8 cellular contexts compared by ENCODE assay signal in the genomic region with DNA sequence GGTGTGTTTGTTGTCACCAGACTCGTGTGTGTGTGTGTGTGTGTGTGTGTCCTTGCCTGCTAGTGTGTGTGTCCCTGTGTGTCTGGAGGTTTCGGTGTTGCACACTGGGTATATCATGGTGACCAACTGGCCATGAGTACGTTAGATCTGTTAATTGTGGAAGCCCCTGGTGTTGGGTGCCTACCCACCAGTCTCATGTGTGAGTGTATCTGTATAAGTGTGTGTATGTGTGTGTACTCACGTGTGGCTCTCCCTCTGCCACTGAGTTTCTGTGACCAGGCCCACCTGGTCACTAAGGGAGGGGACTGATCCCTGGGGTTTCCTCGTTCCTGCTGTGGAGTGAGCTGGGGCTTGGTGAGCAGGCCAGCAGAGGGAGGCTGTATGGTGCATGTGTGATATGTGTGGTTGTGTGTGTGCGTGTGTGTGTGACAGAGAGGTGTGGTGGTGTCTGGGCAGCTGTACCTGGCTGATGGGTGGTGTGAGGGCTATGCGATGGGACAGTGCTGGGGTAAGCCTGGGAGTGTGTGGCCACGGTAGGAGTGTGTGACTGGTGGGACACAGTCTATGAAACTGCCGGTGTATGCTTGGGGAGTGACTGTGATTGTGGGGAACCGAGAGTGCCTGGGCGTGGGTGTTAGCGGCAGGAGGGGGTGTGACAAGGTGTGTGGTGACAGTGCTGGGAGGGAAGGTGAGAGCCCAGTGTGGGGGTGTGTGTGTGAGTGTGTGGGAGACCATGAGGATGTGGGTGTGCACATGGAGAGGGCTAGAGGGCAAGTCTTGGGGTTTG. TPM values are rescaled to one million over a fixed set of nuclear protein-coding genes. Genes with fewer than 3 reads are reported as not detected.
DNase-seq lines count a peak whose midpoint lies in the region; ATAC-seq, FAIRE-seq and TF ChIP-seq lines count a peak whose summit lies in the region.

No MANE protein-coding gene starts in this region.

- no peak for TF ChIP-seq POLR2A in endothelial cell of umbilical vein (IDR thresholded peaks at IDR 0.05; ENCODE audit: low read depth, low read length)

- H3K27me3 Mint-ChIP-seq in CD4-positive, alpha-beta memory T cell: peaks cover 0 to 3% of the 10 kb centered on the region in 2 donors

- intact Hi-C loops in CD4-positive, alpha-beta memory T cell (cut with micrococcal nuclease): loop anchor here (1.0 to 5.0 kb wide), 3 partner anchors 33 to 94 kb away; a partner anchor contains a TSS
- intact Hi-C loops in endothelial cell of umbilical vein (cut with micrococcal nuclease): no loop called here

- CTCF ChIA-PET in CD4-positive, alpha-beta memory T cell (lab: Charles Lee; ENCODE audit: partially characterized antibody): interaction anchor here (1.2 kb wide), 1 partner anchor 48 kb away, joined by 3 read pairs; no protein-coding TSS in a partner anchor
- CTCF ChIA-PET in endothelial cell of umbilical vein (lab: Charles Lee): interaction anchor here (1.0 kb wide), 1 partner anchor 36 kb away, joined by 3 read pairs; no protein-coding TSS in a partner anchor

- H4K20me1 ChIP-seq in endothelial cell of umbilical vein (replicated peaks; ENCODE audit: control insufficient read depth, extremely low read depth, insufficient read depth, low read length): no peaks in the 10 kb centered on the region

- no peak for TF ChIP-seq CTCF in endothelial cell of umbilical vein (IDR thresholded peaks at IDR 0.05; ENCODE audit: extremely low read depth in 1 of 2, insufficient read depth in 1 of 2, low read depth in 1 of 2, low read length in 2 of 2)

- peak overlapping the region; percentile 86 to 94 (median 90) for H3K4me3 Mint-ChIP-seq in CD4-positive, alpha-beta memory T cell

- H3K9me3 ChIP-seq in CD4-positive, alpha-beta memory T cell (ENCODE audit: control insufficient read depth in 1 of 2, low read length in 2 of 2): no peaks in the 10 kb centered on the region
- H3K9me3 ChIP-seq in endothelial cell of umbilical vein (replicated peaks; ENCODE audit: control insufficient read depth, insufficient read depth, low read length): no peaks in the 10 kb centered on the region

- TSS peak; percentile 35 for BruUV-seq in endothelial cell of umbilical vein (replicated peaks; lab: Mats Ljungman, UMichigan)

- peak overlapping the region; percentile 23 for H3K4me2 ChIP-seq in endothelial cell of umbilical vein (ENCODE audit: insufficient read depth, low read length)

- peak overlapping the region; percentile 72 for H3K27ac ChIP-seq in CD4-positive, alpha-beta memory T cell (ENCODE audit: low read depth, low read length)
- no peak overlapping the region for H3K27ac ChIP-seq in endothelial cell of umbilical vein (ENCODE audit: insufficient read depth, low read depth, low read length)

- no peaks in the 10 kb centered on the region for H3K9me1 ChIP-seq in endothelial cell of umbilical vein (replicated peaks; ENCODE audit: control insufficient read depth, extremely low read depth, insufficient read depth, low read length)

- no peak for FAIRE-seq in endothelial cell of umbilical vein (lab: Jason Lieb, UNC)

- no peaks in the 10 kb centered on the region for H3K27me3 ChIP-seq in CD4-positive, alpha-beta memory T cell (ENCODE audit: insufficient read depth, low read length)
- H3K27me3 ChIP-seq in endothelial cell of umbilical vein (ENCODE audit: control insufficient read depth in 2 of 2, insufficient read depth in 2 of 2, low read length in 2 of 2): no peaks in the 10 kb centered on the region

- DNase-seq in CD4-positive, alpha-beta memory T cell: peak; percentile 53 to 80 (median 58)
- DNase-seq in activated CD4-positive, alpha-beta T cell treated with anti-CD3 and anti-CD28 coated beads, Interleukin-2, amount 50 U/mL, for 4 hours: peak; percentile 60 to 69
- no peak for DNase-seq in endothelial cell of umbilical vein (ENCODE audit: low read depth, low spot score)
- no peak for DNase-seq in skeletal muscle cell (ENCODE audit: low read depth)
- DNase-seq in SHP77 treated with DMSO at 0.1 percent for 48 hours (lab: John Stamatoyannopoulos, UW): no peak
- no peak for DNase-seq in LoVo (ENCODE audit: low spot score)
- DNase-seq in NCI-H128 (lab: John Stamatoyannopoulos, UW; ENCODE audit: unreplicated experiment): no peak

- peak overlapping the region; percentile 84 to 97 (median 91) for H3K27ac Mint-ChIP-seq in CD4-positive, alpha-beta memory T cell

- H3K9ac ChIP-seq in endothelial cell of umbilical vein (replicated peaks; ENCODE audit: extremely low read depth, insufficient read depth, low read length): no peak overlapping the region

- peaks cover 6% of the 10 kb centered on the region for H3K79me2 ChIP-seq in endothelial cell of umbilical vein (ENCODE audit: control insufficient read depth, insufficient read depth, low read length)

- peaks cover 0 to 9% of the 10 kb centered on the region in 2 donors for H3K36me3 Mint-ChIP-seq in CD4-positive, alpha-beta memory T cell

- dilution Hi-C loops in endothelial cell of umbilical vein (cut with MboI; ENCODE audit: extremely low pct_ligation_motif_present, low sequenced_read_pairs): no loop called here

- peaks cover 24 to 45% (median 33%) of the 10 kb centered on the region in 4 donors for H3K4me1 Mint-ChIP-seq in CD4-positive, alpha-beta memory T cell

- peaks cover 2% of the 10 kb centered on the region for H3K36me3 ChIP-seq in CD4-positive, alpha-beta memory T cell (ENCODE audit: insufficient read depth, low read length)
- no peaks in the 10 kb centered on the region for H3K36me3 ChIP-seq in endothelial cell of umbilical vein (ENCODE audit: control insufficient read depth in 2 of 2, extremely low read depth in 1 of 2, insufficient read depth in 2 of 2, low read length in 2 of 2)

- POLR2A ChIA-PET in CD4-positive, alpha-beta memory T cell (lab: Charles Lee; ENCODE audit: partially characterized antibody): interaction anchor here (1.0 to 1.3 kb wide), 2 partner anchors 61 to 117 kb away, joined by 3 read pairs; a partner anchor contains a TSS
- POLR2A ChIA-PET in endothelial cell of umbilical vein (lab: Charles Lee): no interaction called here

- peak; percentile 21 for ATAC-seq in HG02588 (IDR thresholded peaks at IDR 0.05; ENCODE audit: unreplicated experiment)

- no peaks in the 10 kb centered on the region for H3K9me3 Mint-ChIP-seq in CD4-positive, alpha-beta memory T cell

- H3K4me3 ChIP-seq in CD4-positive, alpha-beta memory T cell (ENCODE audit: low read length in 2 of 2): peak overlapping the region in 1 of 2 donors; percentile 70
- H3K4me3 ChIP-seq in endothelial cell of umbilical vein (replicated peaks in 1 of 3; ENCODE audit: insufficient read depth in 1 of 3, low read depth in 1 of 3, low read length in 3 of 3) (peak overlapping the region in 1 of 3 experiments; percentile 87), skeletal muscle cell (ENCODE audit: low read depth, low read length) (peak overlapping the region; percentile 91)

- H2AFZ ChIP-seq in endothelial cell of umbilical vein (ENCODE audit: low read depth, low read length): no peak overlapping the region

- H3K4me1 ChIP-seq in CD4-positive, alpha-beta memory T cell (ENCODE audit: insufficient read depth, low read length): peaks cover 34% of the 10 kb centered on the region
- peaks cover 34% of the 10 kb centered on the region for H3K4me1 ChIP-seq in endothelial cell of umbilical vein (ENCODE audit: control insufficient read depth, extremely low read depth, insufficient read depth, low read length)

TF ChIP-seq in endothelial cell of umbilical vein, 7 proteins besides CTCF, POLR2A, EP300 and RAD21:
- TF ChIP-seq FOS (IDR thresholded peaks at IDR 0.05; ENCODE audit: borderline replicate concordance, insufficient read depth, low read length) (no peak), POLR2AphosphoS5 (IDR thresholded peaks at IDR 0.05; ENCODE audit: insufficient read depth, low read depth, low read length) (no peak), EZH2 (IDR thresholded peaks at IDR 0.05; ENCODE audit: borderline replicate concordance, low read depth, low read length, severe bottlenecking) (no peak), JUN (IDR thresholded peaks at IDR 0.05; ENCODE audit: borderline replicate concordance, insufficient read depth, insufficient read length, low read depth) (no peak), MYC (IDR thresholded peaks at IDR 0.05; ENCODE audit: low read depth, low read length) (no peak), GATA2 (IDR thresholded peaks at IDR 0.05; ENCODE audit: insufficient read depth, insufficient read length, low read depth, low read length) (no peak)
- TF ChIP-seq, protein P1, sequence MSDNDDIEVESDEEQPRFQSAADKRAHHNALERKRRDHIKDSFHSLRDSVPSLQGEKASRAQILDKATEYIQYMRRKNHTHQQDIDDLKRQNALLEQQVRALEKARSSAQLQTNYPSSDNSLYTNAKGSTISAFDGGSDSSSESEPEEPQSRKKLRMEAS (IDR thresholded peaks at IDR 0.05; ENCODE audit: insufficient read depth, insufficient read length): no peak

RNA-seq across cellular contexts. Expression of a gene that starts 1.9 kb away (rescaled TPM):
- total RNA-seq in CD4-positive, alpha-beta memory T cell: 10 to 100 TPM; 15.7 to 16.6 TPM
- polyA plus RNA-seq in CD4-positive, alpha-beta memory T cell: 10 to 100 TPM in 1 of 2 donors, 1 to 10 TPM in 1; 6.6 to 26.4 TPM
- total RNA-seq in endothelial cell of umbilical vein: 15.5 and 17.5 TPM in 2 replicates
- polyA plus RNA-seq in endothelial cell of umbilical vein: 16.4 and 19.0 TPM in 2 replicates
- 18.3 and 20.3 TPM in 2 replicates for polyA plus RNA-seq in endothelial cell of umbilical vein (2011; cell fraction: cytosol; rRNA removed)
- 33.3 and 33.5 TPM in 2 replicates for polyA plus RNA-seq in endothelial cell of umbilical vein (2011; cell fraction: nucleus; rRNA removed)
- polyA plus RNA-seq in endothelial cell of umbilical vein (2012): 17.4 and 20.6 TPM in 2 replicates
- polyA minus RNA-seq in endothelial cell of umbilical vein: 18.7 and 19.7 TPM in 2 replicates
- 12.4 TPM for polyA minus RNA-seq in endothelial cell of umbilical vein (2011; cell fraction: cytosol; rRNA and poly(A)+ RNA removed)
- polyA minus RNA-seq in endothelial cell of umbilical vein (2011; cell fraction: nucleus; rRNA and poly(A)+ RNA removed): 5.4 and 11.8 TPM in 2 replicates

RNA-seq across cellular contexts. Expression of a gene that starts 32.6 kb away (rescaled TPM):
- 10 to 100 TPM; 25.3 to 28.4 TPM for total RNA-seq in CD4-positive, alpha-beta memory T cell
- polyA plus RNA-seq in CD4-positive, alpha-beta memory T cell: 10 to 100 TPM; 21.2 to 23.8 TPM
- total RNA-seq in endothelial cell of umbilical vein: 28.8 and 29.8 TPM in 2 replicates
- polyA plus RNA-seq in endothelial cell of umbilical vein: 39.9 TPM in 2 replicates
- polyA plus RNA-seq in endothelial cell of umbilical vein (2011; cell fraction: cytosol; rRNA removed): 18.3 and 21.4 TPM in 2 replicates
- 14.0 and 16.3 TPM in 2 replicates for polyA plus RNA-seq in endothelial cell of umbilical vein (2011; cell fraction: nucleus; rRNA removed)
- polyA plus RNA-seq in endothelial cell of umbilical vein (2012): 22.1 and 24.5 TPM in 2 replicates
- polyA minus RNA-seq in endothelial cell of umbilical vein: 72.6 and 84.6 TPM in 2 replicates
- polyA minus RNA-seq in endothelial cell of umbilical vein (2011; cell fraction: cytosol; rRNA and poly(A)+ RNA removed): 11.4 TPM
- polyA minus RNA-seq in endothelial cell of umbilical vein (2011; cell fraction: nucleus; rRNA and poly(A)+ RNA removed): 9.4 and 11.6 TPM in 2 replicates

Comparison
In these comparisons a context has a peak if more than half of its experiments do, and no peak if none do; other contexts are left out.
1. DNase-seq: peak in CD4-positive, alpha-beta memory T cell (5 of 5) and activated CD4-positive, alpha-beta T cell treated with anti-CD3 and anti-CD28 coated beads, Interleukin-2, amount 50 U/mL, for 4 hours (2 of 2); none in endothelial cell of umbilical vein (single experiment), skeletal muscle cell (single experiment), SHP77 treated with DMSO at 0.1 percent for 48 hours (single experiment), LoVo (single experiment) and NCI-H128 (single experiment).